In the genomic region with DNA sequence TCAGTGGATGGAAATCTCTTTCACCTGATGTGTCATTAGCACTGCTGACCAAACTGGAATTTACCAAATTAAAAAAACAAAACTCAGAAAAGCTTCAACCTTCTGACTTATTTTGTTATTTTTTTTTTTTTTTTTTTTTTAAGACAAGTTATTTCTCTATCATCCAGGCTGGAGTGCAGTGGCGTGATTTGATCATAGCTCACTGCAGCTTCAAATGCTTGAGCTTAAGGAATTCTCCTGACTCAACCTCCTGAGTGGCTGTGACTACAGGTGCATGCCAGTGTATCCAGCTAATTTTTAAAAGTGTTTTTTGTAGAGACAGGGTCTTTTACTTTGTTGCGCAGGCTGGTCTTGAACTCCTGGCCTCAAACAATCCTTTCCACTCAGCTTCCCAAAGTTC, we compare ENCODE assay signal across 23 cellular contexts.
"Had no signal": no experiment of that assay in that cellular context is flagged by ENCODE, and none has a peak within 500 bp of the region (broad histone marks: within the 10 kb centered on the region; RNA-seq: fewer than 3 reads in every experiment).

No MANE protein-coding gene starts in this region.

- H3K4me3 ChIP-seq: colonic mucosa, coronary artery, dorsolateral prefrontal cortex, esophagus squamous epithelium, gastrocnemius medialis, gastroesophageal sphincter, heart left ventricle, heart right ventricle had no signal

- H3K27me3 ChIP-seq: colonic mucosa, dorsolateral prefrontal cortex, esophagus squamous epithelium, foreskin keratinocyte, gastrocnemius medialis, gastroesophageal sphincter, heart left ventricle, heart right ventricle had no signal

- H3K27ac ChIP-seq: colonic mucosa, coronary artery, dorsolateral prefrontal cortex, epithelial cell of prostate, esophagus squamous epithelium, foreskin keratinocyte, gastrocnemius medialis, gastroesophageal sphincter, heart left ventricle, heart right ventricle had no signal

- H3K36me3 ChIP-seq: colonic mucosa, esophagus squamous epithelium, gastrocnemius medialis, gastroesophageal sphincter, heart left ventricle, heart right ventricle had no signal

- DNase-seq: colonic mucosa; cortex of kidney; dermis blood vessel endothelial cell; dorsolateral prefrontal cortex; effector CD4-positive, alpha-beta T cell; effector CD8-positive, alpha-beta T cell; effector memory CD4-positive, alpha-beta T cell; effector memory CD8-positive, alpha-beta T cell; endodermal cell; erythroblast; esophagus squamous epithelium; foreskin fibroblast; foreskin keratinocyte; foreskin melanocyte; gastrocnemius medialis; glutamatergic neuron; head of caudate nucleus; heart left ventricle; heart right ventricle had no signal

- ATAC-seq: effector memory CD8-positive, alpha-beta T cell; esophagus mucosa; foreskin keratinocyte; gastrocnemius medialis; gastroesophageal sphincter; heart left ventricle; heart right ventricle had no signal

- H3K4me1 ChIP-seq: colonic mucosa, esophagus squamous epithelium, foreskin keratinocyte, gastrocnemius medialis, gastroesophageal sphincter, heart left ventricle, heart right ventricle had no signal

- H3K9me3 ChIP-seq: colonic mucosa, esophagus squamous epithelium, gastrocnemius medialis, gastroesophageal sphincter, heart left ventricle, heart right ventricle had no signal
